ENCODE assay signal across 8 cellular contexts in genomic region chr1:212432706-212433576, GRCh38. TPM values are rescaled to one million over a fixed set of nuclear protein-coding genes. Genes with fewer than 3 reads are reported as not detected.
DNase-seq lines count a peak whose midpoint lies in the region; ATAC-seq and TF ChIP-seq lines count a peak whose summit lies in the region.

NENF (plus strand) TSS chr1:212432920; CDS start chr1:212432944, 24 bp downstream.

- H3K4me1 ChIP-seq in stomach: peaks cover 15 to 35% (median 23%) of the 10 kb centered on the region in 4 donors

- H3K27me3 ChIP-seq in neural cell (ENCODE audit: insufficient read depth, low read depth, low read length) (peaks cover 6% of the 10 kb centered on the region), stomach (no peaks in the 10 kb centered on the region)

- no peak for TF ChIP-seq RAD21 in neural cell (conservative IDR thresholded peaks at IDR 0.05)

- ATAC-seq in GM21526 (IDR thresholded peaks at IDR 0.05; ENCODE audit: low FRiP score, unreplicated experiment): peak; percentile 98

- no peak within 1 kb of the TSS for H2AFZ ChIP-seq in neural cell (ENCODE audit: low read depth, low read length)

- H3K27ac ChIP-seq in neural cell (ENCODE audit: low read length) (no peak within 1 kb of the TSS), stomach (peak within 1 kb of the TSS; percentile 77 to 92 (median 86))

- no peaks in the 10 kb centered on the region for H4K20me1 ChIP-seq in neural cell (ENCODE audit: insufficient read depth)

- 1 to 2% (median 1%) methylated on average over 33 to 86 of the region's 86 CpGs for WGBS in stomach, 5 donors

- no peak within 1 kb of the TSS for H3K4me2 ChIP-seq in neural cell (ENCODE audit: low read length)

- DNase-seq in DMS53 (lab: John Stamatoyannopoulos, UW): peak; percentile 96
- peak; percentile 82 for DNase-seq in HuH-7.5 (ENCODE audit: low spot score)
- DNase-seq in RPMI8226: peak; percentile 92
- peak; percentile 69 for DNase-seq in activated effector memory CD4-positive, alpha-beta T cell treated with Interleukin-2 at 50 U/mL for 16 hours
- peak; percentile 58 for DNase-seq in fibroblast of the conjunctiva (ENCODE audit: low read depth)
- DNase-seq in stomach: peak; percentile 88

- H3K4me3 ChIP-seq in neural cell (ENCODE audit: low read length): peak within 1 kb of the TSS; percentile 58
- H3K4me3 ChIP-seq in stomach: peak within 1 kb of the TSS; percentile 84 to 93 (median 92)

- no peaks in the 10 kb centered on the region for H3K9me2 ChIP-seq in neural cell (ENCODE audit: insufficient read depth, low read length)

- no peak for TF ChIP-seq EP300 in neural cell (conservative IDR thresholded peaks at IDR 0.05; ENCODE audit: poor library complexity, severe bottlenecking)
- no peak for TF ChIP-seq EP300 in stomach (IDR thresholded peaks at IDR 0.05)

- no peaks in the 10 kb centered on the region for H3K36me3 ChIP-seq in neural cell (ENCODE audit: insufficient read depth, low read length)
- no peaks in the 10 kb centered on the region for H3K36me3 ChIP-seq in stomach

- TF ChIP-seq CTCF in neural cell (IDR thresholded peaks at IDR 0.05; ENCODE audit: poor library complexity, severe bottlenecking) (no peak), stomach (IDR thresholded peaks at IDR 0.05) (no peak)

- H3F3A ChIP-seq in neural cell (ENCODE audit: insufficient read depth, low read length, poor library complexity, severe bottlenecking): no peaks in the 10 kb centered on the region

- intact Hi-C loops in stomach (cut with DNase I; ENCODE audit: low total_unique reads): no loop called here

- peak within 1 kb of the TSS; percentile 44 for H3K9ac ChIP-seq in neural cell (ENCODE audit: low read length)

- no peak for TF ChIP-seq POLR2A in stomach (IDR thresholded peaks at IDR 0.05)

- H3K9me3 ChIP-seq in neural cell (ENCODE audit: low read length) (no peaks in the 10 kb centered on the region), stomach (no peaks in the 10 kb centered on the region)

- H3K79me2 ChIP-seq in neural cell (replicated peaks; ENCODE audit: insufficient read depth, low read length): no peaks in the 10 kb centered on the region

TF ChIP-seq in neural cell, 6 proteins besides CTCF, POLR2A, EP300 and RAD21:
- TF ChIP-seq TAF1 (IDR thresholded peaks at IDR 0.05; ENCODE audit: low read depth) (no peak), EZH2 (IDR thresholded peaks at IDR 0.05; ENCODE audit: borderline replicate concordance, insufficient read depth, low read length, poor library complexity, severe bottlenecking) (no peak), MXI1 (conservative IDR thresholded peaks at IDR 0.05; ENCODE audit: poor library complexity, severe bottlenecking) (no peak)

RNA-seq across cellular contexts. Expression of gene NENF, which starts in this region (rescaled TPM):
- polyA plus RNA-seq in neural cell (4.8 and 7.9 TPM in 2 replicates), stomach (10 to 100 TPM; 71.1 to 96.5 (median 95.1) TPM)
- polyA minus RNA-seq in neural cell: 1.2 and 2.9 TPM in 2 replicates
- 10 to 100 TPM in 4 of 5 donors, 1 to 10 TPM in 1; 6.4 to 40.6 (median 35.1) TPM for total RNA-seq in stomach
